23 cellular contexts compared by ENCODE assay signal in genomic region chr11:103368151-103368550, GRCh38.
"Had no signal": no experiment of that assay in that cellular context is flagged by ENCODE, and none has a peak within 500 bp of the region (broad histone marks: within the 10 kb centered on the region; RNA-seq: fewer than 3 reads in every experiment).

No MANE protein-coding gene starts in this region.

- DNase-seq: activated gamma-delta T cell treated with Interleukin-2 at 50 U/mL for 16 hours; activated T-cell treated with anti-CD3 and anti-CD28 coated beads, Interleukin-2, amount 50 U/mL, for 1 hour; aorta; central memory CD4-positive, alpha-beta T cell; dermis blood vessel endothelial cell; effector CD8-positive, alpha-beta T cell; foreskin melanocyte; immature natural killer cell; kidney glomerular epithelial cell; left lung; natural killer cell; retina; stimulated activated CD4-positive, alpha-beta T cell treated with anti-CD3 and anti-CD28 coated beads, Interleukin-4, amount 100 ng/mL, for 24 hours; stimulated activated naive CD4-positive, alpha-beta T cell treated with Interleukin-2 at 50 U/mL for 16 hours; T1000 had no signal

- H3K9me3 Mint-ChIP-seq: activated naive CD4-positive, alpha-beta T cell treated with anti-CD3 and anti-CD28 coated beads, Interleukin-2, amount 50 U/mL, for 24 hours; type B pancreatic cell had no signal

- H3K4me3 ChIP-seq: hepatocyte, left lung, thoracic aorta, vagina had no signal

- H3K27ac ChIP-seq: hepatocyte, left lung, thoracic aorta, vagina had no signal

- H3K4me2 ChIP-seq: hepatocyte had no signal

- H3K79me2 ChIP-seq: hepatocyte had no signal

- H3K27ac Mint-ChIP-seq: activated naive CD4-positive, alpha-beta T cell treated with anti-CD3 and anti-CD28 coated beads, Interleukin-2, amount 50 U/mL, for 24 hours; immature natural killer cell; mesothelial cell of epicardium; natural killer cell; progenitor cell of endocrine pancreas; type B pancreatic cell; WTC11 had no signal

- H3K36me3 Mint-ChIP-seq: activated naive CD4-positive, alpha-beta T cell treated with anti-CD3 and anti-CD28 coated beads, Interleukin-2, amount 50 U/mL, for 24 hours; immature natural killer cell; natural killer cell had no signal

- H3K4me1 ChIP-seq: left lung, vagina had no signal

- H3K27me3 ChIP-seq: hepatocyte, left lung, vagina had no signal

- H3K4me3 Mint-ChIP-seq: activated naive CD4-positive, alpha-beta T cell treated with anti-CD3 and anti-CD28 coated beads, Interleukin-2, amount 50 U/mL, for 24 hours; immature natural killer cell; mesothelial cell of epicardium; natural killer cell; type B pancreatic cell; WTC11 had no signal

- H3K9me3 ChIP-seq: left lung, vagina had no signal

- H3K27me3 Mint-ChIP-seq: activated naive CD4-positive, alpha-beta T cell treated with anti-CD3 and anti-CD28 coated beads, Interleukin-2, amount 50 U/mL, for 24 hours; progenitor cell of endocrine pancreas; type B pancreatic cell had no signal

- H2AFZ ChIP-seq: hepatocyte had no signal

- H3K4me1 Mint-ChIP-seq: activated naive CD4-positive, alpha-beta T cell treated with anti-CD3 and anti-CD28 coated beads, Interleukin-2, amount 50 U/mL, for 24 hours; immature natural killer cell; mesothelial cell of epicardium; natural killer cell; WTC11 had no signal

- ATAC-seq: left lung, natural killer cell, WTC11 had no signal

- H3K36me3 ChIP-seq: left lung, thoracic aorta, vagina had no signal
